1 cellular context compared by ENCODE assay signal in the genomic region with DNA sequence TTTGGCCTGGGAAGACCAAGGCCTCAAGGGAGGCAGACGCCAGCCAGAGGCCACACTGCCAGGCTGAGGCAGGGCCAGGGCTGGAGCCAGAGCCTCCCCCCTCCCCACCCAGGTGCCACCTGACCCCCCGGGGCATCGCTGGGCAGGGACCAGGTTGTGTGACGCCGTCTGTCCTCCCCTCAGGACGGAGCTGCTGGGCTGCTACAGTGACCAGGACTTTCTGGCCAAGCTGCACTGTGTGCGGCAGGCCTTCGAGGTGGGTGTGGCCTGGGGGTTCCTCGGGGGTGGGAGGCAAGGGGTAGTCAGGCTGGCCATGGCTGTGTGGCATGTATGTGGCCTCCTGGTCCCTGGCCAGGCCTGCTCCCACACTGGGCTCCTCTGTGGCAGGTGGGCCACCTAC.
TF ChIP-seq lines count a peak whose summit lies in the region.

No MANE protein-coding gene starts in this region.

TF ChIP-seq in HepG2, 621 proteins besides CTCF, POLR2A, EP300 and RAD21:
- no peak for TF ChIP-seq EZH2 (conservative IDR thresholded peaks at IDR 0.05; ENCODE audit: low read depth, low read length)
- no peak for TF ChIP-seq ZBTB39 (CRISPR knock-in tag; IDR thresholded peaks at IDR 0.05)
- no peak for TF ChIP-seq KDM4B (CRISPR knock-in tag; IDR thresholded peaks at IDR 0.05)
- TF ChIP-seq, protein P1, sequence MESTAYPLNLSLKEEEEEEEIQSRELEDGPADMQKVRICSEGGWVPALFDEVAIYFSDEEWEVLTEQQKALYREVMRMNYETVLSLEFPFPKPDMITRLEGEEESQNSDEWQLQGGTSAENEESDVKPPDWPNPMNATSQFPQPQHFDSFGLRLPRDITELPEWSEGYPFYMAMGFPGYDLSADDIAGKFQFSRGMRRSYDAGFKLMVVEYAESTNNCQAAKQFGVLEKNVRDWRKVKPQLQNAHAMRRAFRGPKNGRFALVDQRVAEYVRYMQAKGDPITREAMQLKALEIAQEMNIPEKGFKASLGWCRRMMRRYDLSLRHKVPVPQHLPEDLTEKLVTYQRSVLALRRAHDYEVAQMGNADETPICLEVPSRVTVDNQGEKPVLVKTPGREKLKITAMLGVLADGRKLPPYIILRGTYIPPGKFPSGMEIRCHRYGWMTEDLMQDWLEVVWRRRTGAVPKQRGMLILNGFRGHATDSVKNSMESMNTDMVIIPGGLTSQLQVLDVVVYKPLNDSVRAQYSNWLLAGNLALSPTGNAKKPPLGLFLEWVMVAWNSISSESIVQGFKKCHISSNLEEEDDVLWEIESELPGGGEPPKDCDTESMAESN (CRISPR knock-in tag; conservative IDR thresholded peaks at IDR 0.05): no peak
- no peak for TF ChIP-seq TOPORS (CRISPR knock-in tag; IDR thresholded peaks at IDR 0.05)
- no peak for TF ChIP-seq NKX3-1 (CRISPR knock-in tag; IDR thresholded peaks at IDR 0.05)
- TF ChIP-seq ONECUT2 (CRISPR knock-in tag; IDR thresholded peaks at IDR 0.05): no peak
- TF ChIP-seq PREB (CRISPR knock-in tag; IDR thresholded peaks at IDR 0.05): no peak
- TF ChIP-seq ARID5B (CRISPR knock-in tag; IDR thresholded peaks at IDR 0.05): no peak
- TF ChIP-seq MAZ (IDR thresholded peaks at IDR 0.05; ENCODE audit: borderline replicate concordance, low read depth, low read length): no peak
- no peak for TF ChIP-seq MAZ (CRISPR knock-in tag; IDR thresholded peaks at IDR 0.05; ENCODE audit: low read depth)
- TF ChIP-seq ZNF766 (CRISPR knock-in tag; IDR thresholded peaks at IDR 0.05; ENCODE audit: borderline replicate concordance): no peak
- TF ChIP-seq BRD4 (CRISPR knock-in tag; IDR thresholded peaks at IDR 0.05): no peak
- TF ChIP-seq NFKBIZ (CRISPR knock-in tag; IDR thresholded peaks at IDR 0.05): no peak
- TF ChIP-seq HNRNPK (IDR thresholded peaks at IDR 0.05; ENCODE audit: low read depth, low read length, poor library complexity, severe bottlenecking): no peak
- TF ChIP-seq ZNF256 (CRISPR knock-in tag; conservative IDR thresholded peaks at IDR 0.05): no peak
- no peak for TF ChIP-seq DR1 (CRISPR knock-in tag; IDR thresholded peaks at IDR 0.05)
- TF ChIP-seq NFATC3 (CRISPR knock-in tag; IDR thresholded peaks at IDR 0.05): no peak
